7 cellular contexts compared by ENCODE assay signal in the genomic region with DNA sequence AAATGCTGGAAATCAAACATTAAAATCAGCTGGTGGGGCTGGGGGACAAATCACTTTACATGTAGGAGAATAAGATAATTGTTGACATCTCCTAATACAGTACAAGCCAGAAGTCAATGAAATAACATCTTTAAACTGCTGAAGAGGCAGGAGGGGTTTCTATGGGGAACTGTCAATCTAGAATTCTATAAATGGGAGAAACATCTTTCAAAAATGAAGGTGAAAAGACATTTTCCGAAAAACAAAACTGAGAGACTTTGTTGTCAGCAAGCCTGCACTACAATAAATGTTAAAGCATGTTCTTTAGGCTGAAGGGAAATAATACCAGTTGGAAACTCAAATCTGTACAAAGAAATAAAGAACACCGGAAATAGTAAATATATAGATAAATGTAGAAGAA.
"Had no signal": no experiment of that assay in that cellular context is flagged by ENCODE, and none has a peak within 500 bp of the region (broad histone marks: within the 10 kb centered on the region; RNA-seq: fewer than 3 reads in every experiment).

No MANE protein-coding gene starts in this region.

- ATAC-seq: GM12878 had no signal

- H3K4me3 ChIP-seq: GM12878 had no signal

- FAIRE-seq: GM12878, GM12891, GM12892, GM18507, GM19239 had no signal

- DNase-seq: GDM1, GF-D8 had no signal
